ENCODE assay signal across 12 cellular contexts in genomic region chr16:2511996-2512919, GRCh38. TPM values are rescaled to one million over a fixed set of nuclear protein-coding genes. Genes with fewer than 3 reads are reported as not detected.
DNase-seq lines count a peak whose midpoint lies in the region; ATAC-seq, FAIRE-seq and TF ChIP-seq lines count a peak whose summit lies in the region.
"Had no signal": no experiment of that assay in that cellular context is flagged by ENCODE, and none has a peak within 500 bp of the region (broad histone marks: within the 10 kb centered on the region; RNA-seq: fewer than 3 reads in every experiment).

No MANE protein-coding gene starts in this region.

- no peak for TF ChIP-seq RAD21 in HepG2 (CRISPR knock-in tag; IDR thresholded peaks at IDR 0.05)

- in situ Hi-C loops in HepG2 (cut with HindIII; ENCODE audit: extremely low pct_ligation_motif_present, low pct_unique_long_range_greater_than_20kb), result no loop called here

- peaks cover 48 to 49% of the 10 kb centered on the region in 2 donors for H3K4me1 Mint-ChIP-seq in natural killer cell treated with Interleukin-12 subunit alpha and Interleukin-12 subunit beta and Interleukin-15 and Interleukin-18, amount 100 ng/mL, for 72 hours (ENCODE audit: low read depth in 2 of 2)

- TF ChIP-seq CTCF in HepG2 (CRISPR knock-in tag; IDR thresholded peaks at IDR 0.05) (no peak), right lobe of liver (IDR thresholded peaks at IDR 0.05) (no peak), breast epithelium (IDR thresholded peaks at IDR 0.05) (no peak)

- H2AFZ ChIP-seq in HepG2 (ENCODE audit: low read length), result no peak overlapping the region

- peaks cover 42% of the 10 kb centered on the region for H3K4me1 ChIP-seq in HepG2 (ENCODE audit: insufficient read depth, low read length)
- H3K4me1 ChIP-seq in right lobe of liver, result peaks cover 0 to 25% (median 14%) of the 10 kb centered on the region in 4 donors
- H3K4me1 ChIP-seq in breast epithelium, result peaks cover 6 to 25% of the 10 kb centered on the region in 2 donors

- H3K9me3 Mint-ChIP-seq in natural killer cell treated with Interleukin-12 subunit alpha and Interleukin-12 subunit beta and Interleukin-15 and Interleukin-18, amount 100 ng/mL, for 72 hours, result no peaks in the 10 kb centered on the region

- H3K27ac ChIP-seq in HepG2 (ENCODE audit: extremely low read length, insufficient read depth, low read length) (no peak overlapping the region), right lobe of liver (no peak overlapping the region), breast epithelium (peak overlapping the region; percentile 98 to 99)

- H3K79me2 ChIP-seq in HepG2 (ENCODE audit: insufficient read depth, low read length), result peaks cover 28% of the 10 kb centered on the region

- H3K27me3 Mint-ChIP-seq in natural killer cell treated with Interleukin-12 subunit alpha and Interleukin-12 subunit beta and Interleukin-15 and Interleukin-18, amount 100 ng/mL, for 72 hours, result no peaks in the 10 kb centered on the region

- H3K4me2 ChIP-seq in HepG2 (ENCODE audit: low read depth, low read length), result peak overlapping the region; percentile 84

- TF ChIP-seq POLR2A in HepG2 (IDR thresholded peaks at IDR 0.05; ENCODE audit: insufficient read depth in 1 of 2, low read depth in 2 of 2, low read length in 2 of 2), result no peak
- TF ChIP-seq POLR2A in right lobe of liver (IDR thresholded peaks at IDR 0.05), result no peak
- no peak for TF ChIP-seq POLR2A in breast epithelium (IDR thresholded peaks at IDR 0.05)

- POLR2A ChIA-PET in HepG2 (lab: Yijun Ruan, JAX), result interaction anchor here (1.2 to 4.2 kb wide), 3 partner anchors 11 to 19 kb away, joined by 3 to 42 read pairs (median 5); partner anchors contain the start of gene CEMP1

- FAIRE-seq in HepG2 (lab: Jason Lieb, UNC) (no peak), urothelium cell line (lab: Jason Lieb, UNC) (no peak)

- CTCF ChIA-PET in HepG2 (lab: Yijun Ruan, JAX; ENCODE audit: low intra/inter-chr PET ratio, low total read pairs), result interaction anchor here (0.8 kb wide), 1 partner anchor 12 kb away, joined by 3 read pairs; no protein-coding TSS in a partner anchor

- peak overlapping the region in 2 of 3 experiments; percentile 89 to 94; a peak in 3 of 6 replicates for H3K4me3 ChIP-seq in HepG2 (replicated peaks in 1 of 3; ENCODE audit: insufficient read depth in 1 of 3, low read depth in 2 of 3, low read length in 3 of 3)
- H3K4me3 ChIP-seq in right lobe of liver, result no peak overlapping the region
- H3K4me3 ChIP-seq in breast epithelium, result no peak overlapping the region

- BruUV-seq in HepG2 (replicated peaks; lab: Mats Ljungman, UMichigan), result no TSS peak

- peak overlapping the region; percentile 69 to 76 for H3K27ac Mint-ChIP-seq in natural killer cell treated with Interleukin-12 subunit alpha and Interleukin-12 subunit beta and Interleukin-15 and Interleukin-18, amount 100 ng/mL, for 72 hours

- DNase-seq in HepG2 (ENCODE audit: low spot score) (no peak), right lobe of liver (no peak), breast epithelium (ENCODE audit: low spot score in 2 of 2) (no peak), urothelium cell line (ENCODE audit: low spot score) (no peak), inferior parietal cortex (ENCODE audit: extremely low spot score) (no peak), mucosa of gallbladder (ENCODE audit: low spot score) (no peak)
- no peak for DNase-seq in natural killer cell treated with Interleukin-12 subunit alpha and Interleukin-12 subunit beta and Interleukin-15 and Interleukin-18, amount 100 ng/mL, for 72 hours (ENCODE audit: low spot score)

- intact Hi-C loops in HepG2 (cut with micrococcal nuclease; ENCODE audit: unreplicated experiment), result no loop called here
- intact Hi-C loops in right lobe of liver (cut with DNase I), result no loop called here
- intact Hi-C loops in breast epithelium (cut with DNase I; ENCODE audit: low total_unique reads), result no loop called here

- H3K9ac ChIP-seq in HepG2 (ENCODE audit: insufficient read depth, low read depth, low read length), result peak overlapping the region; percentile 93

- H3K9me3 ChIP-seq in HepG2 (ENCODE audit: low read length), result no peaks in the 10 kb centered on the region
- H3K9me3 ChIP-seq in right lobe of liver, result no peaks in the 10 kb centered on the region
- no peaks in the 10 kb centered on the region for H3K9me3 ChIP-seq in breast epithelium
- H3K9me3 ChIP-seq: HAP-1 had no signal

- WGBS in HepG2 (ENCODE audit: low lambda C conversion rate), result 77% methylated on average over 17 of the region's 17 CpGs
- WGBS in right lobe of liver (ENCODE audit: insufficient coverage, low coverage, low lambda C conversion rate, missing lambda C conversion rate), result 92% methylated on average over 7 of the region's 17 CpGs

- H3K36me3 ChIP-seq in HepG2 (replicated peaks in 1 of 2; ENCODE audit: control insufficient read depth in 1 of 2, insufficient read depth in 2 of 2, low read length in 2 of 2) (peaks cover 0 to 4% of the 10 kb centered on the region in 2 experiments; a peak in 1 of 5 replicates), right lobe of liver (no peaks in the 10 kb centered on the region), breast epithelium (no peaks in the 10 kb centered on the region)
- H3K36me3 ChIP-seq: HAP-1 had no signal

- H4K20me1 ChIP-seq in HepG2 (ENCODE audit: insufficient read depth, low read length), result peaks cover 28% of the 10 kb centered on the region

- TF ChIP-seq EP300 in HepG2 (IDR thresholded peaks at IDR 0.05; ENCODE audit: low read depth in 2 of 2, low read length in 2 of 2) (no peak), HepG2 (CRISPR knock-in tag; IDR thresholded peaks at IDR 0.05; ENCODE audit: borderline replicate concordance) (no peak)

- ATAC-seq in HepG2 (peak; percentile 34), right lobe of liver (no peak), GM19463 (IDR thresholded peaks at IDR 0.05; ENCODE audit: unreplicated experiment) (no peak)
- ATAC-seq in natural killer cell treated with Interleukin-12 subunit alpha and Interleukin-12 subunit beta and Interleukin-15 and Interleukin-18, amount 100 ng/mL, for 72 hours, result no peak

- H3K4me3 Mint-ChIP-seq in natural killer cell treated with Interleukin-12 subunit alpha and Interleukin-12 subunit beta and Interleukin-15 and Interleukin-18, amount 100 ng/mL, for 72 hours, result peak overlapping the region; percentile 85

- no peaks in the 10 kb centered on the region; a peak in 1 of 5 replicates for H3K27me3 ChIP-seq in HepG2 (ENCODE audit: control insufficient read depth in 1 of 2, insufficient read depth in 2 of 2, low read length in 2 of 2)
- H3K27me3 ChIP-seq in right lobe of liver, result no peaks in the 10 kb centered on the region
- no peaks in the 10 kb centered on the region for H3K27me3 ChIP-seq in breast epithelium

- no peaks in the 10 kb centered on the region for H3K36me3 Mint-ChIP-seq in natural killer cell treated with Interleukin-12 subunit alpha and Interleukin-12 subunit beta and Interleukin-15 and Interleukin-18, amount 100 ng/mL, for 72 hours

RNA-seq across cellular contexts. Expression of gene ATP6V0C, which starts 1.5 kb away (rescaled TPM):
- 7.2 and 10.4 TPM in 2 replicates for total RNA-seq in HepG2 (2016; rRNA removed; fragmentation: Illumina TruSeq; extraction: Trizol)
- total RNA-seq in HepG2 (2016; cell fraction: cytosol; rRNA removed; fragmentation: Illumina TruSeq; extraction: Trizol; ENCODE audit: low read depth), result 7.6 and 9.4 TPM in 2 replicates
- 5.7 and 10.1 TPM in 2 replicates for total RNA-seq in HepG2 (2016; cell fraction: insoluble cytoplasmic fraction; rRNA removed; fragmentation: Illumina TruSeq; extraction: Trizol)
- total RNA-seq in HepG2 (2016; cell fraction: membrane; rRNA removed; fragmentation: Illumina TruSeq; extraction: Trizol), result 11.1 and 14.0 TPM in 2 replicates
- total RNA-seq in HepG2 (2016; cell fraction: nucleus; rRNA removed; fragmentation: Illumina TruSeq; extraction: Trizol), result 13.6 and 17.3 TPM in 2 replicates
- polyA plus RNA-seq in HepG2 (2011; rRNA removed), result 20.1 and 21.1 TPM in 2 replicates
- polyA plus RNA-seq in HepG2 (2011; cell fraction: cytosol; rRNA removed), result 29.7 and 32.0 TPM in 2 replicates
- polyA plus RNA-seq in HepG2 (2011; cell fraction: nucleus; rRNA removed), result 42.5 and 51.4 TPM in 2 replicates
- polyA plus RNA-seq in HepG2 (2012), result 133 and 154 TPM in 2 replicates
- polyA plus RNA-seq in HepG2 (2016; cell fraction: cytosol; fragmentation: Illumina TruSeq; extraction: Trizol; ENCODE audit: low read depth), result 106 and 119 TPM in 2 replicates
- 50.3 and 60.7 TPM in 2 replicates for polyA plus RNA-seq in HepG2 (2016; cell fraction: insoluble cytoplasmic fraction; fragmentation: Illumina TruSeq; extraction: Trizol; ENCODE audit: low read depth)
- 97.9 and 104 TPM in 2 replicates for polyA plus RNA-seq in HepG2 (2016; cell fraction: membrane; fragmentation: Illumina TruSeq; extraction: Trizol; ENCODE audit: low read depth)
- polyA plus RNA-seq in HepG2 (2016; cell fraction: nucleus; fragmentation: Illumina TruSeq; extraction: Trizol; ENCODE audit: insufficient read depth, low read depth), result 168 and 190 TPM in 2 replicates
- 20.0 and 29.5 TPM in 2 replicates for polyA minus RNA-seq in HepG2 (2011; rRNA and poly(A)+ RNA removed; ENCODE audit: low replicate concordance)
- 52.8 and 62.5 TPM in 2 replicates for polyA minus RNA-seq in HepG2 (2011; cell fraction: cytosol; rRNA and poly(A)+ RNA removed)
- 10.4 and 11.5 TPM in 2 replicates for polyA minus RNA-seq in HepG2 (2011; cell fraction: nucleus; rRNA and poly(A)+ RNA removed)
- 100 to 1,000 TPM in 1 of 6 experiments, 10 to 100 TPM in 5; 71.5 to 100 (median 79.4) TPM for total RNA-seq in right lobe of liver
- total RNA-seq in breast epithelium, result 10 to 100 TPM; 27.5 to 70.2 (median 45.4) TPM
- 100 to 1,000 TPM; 103 to 146 TPM for total RNA-seq in natural killer cell treated with Interleukin-12 subunit alpha and Interleukin-12 subunit beta and Interleukin-15 and Interleukin-18, amount 100 ng/mL, for 72 hours
- total RNA-seq in mucosa of gallbladder, result 246 TPM

RNA-seq across cellular contexts. Expression of gene AMDHD2, which starts 7.9 kb away (rescaled TPM):
- total RNA-seq in HepG2 (2016; rRNA removed; fragmentation: Illumina TruSeq; extraction: Trizol) (13.8 and 39.1 TPM in 2 replicates), right lobe of liver (10 to 100 TPM; 12.3 to 24.9 (median 21.4) TPM), breast epithelium (10 to 100 TPM; 27.9 to 57.0 (median 28.2) TPM), mucosa of gallbladder (60.9 TPM)
- 14.4 and 16.3 TPM in 2 replicates for total RNA-seq in HepG2 (2016; cell fraction: cytosol; rRNA removed; fragmentation: Illumina TruSeq; extraction: Trizol; ENCODE audit: low read depth)
- total RNA-seq in HepG2 (2016; cell fraction: insoluble cytoplasmic fraction; rRNA removed; fragmentation: Illumina TruSeq; extraction: Trizol), result 15.5 and 37.7 TPM in 2 replicates
- 11.4 and 12.8 TPM in 2 replicates for total RNA-seq in HepG2 (2016; cell fraction: membrane; rRNA removed; fragmentation: Illumina TruSeq; extraction: Trizol)
- 56.5 and 57.9 TPM in 2 replicates for total RNA-seq in HepG2 (2016; cell fraction: nucleus; rRNA removed; fragmentation: Illumina TruSeq; extraction: Trizol)
- polyA plus RNA-seq in HepG2 (2011; rRNA removed), result 33.5 and 51.3 TPM in 2 replicates
- 12.9 and 24.3 TPM in 2 replicates for polyA plus RNA-seq in HepG2 (2011; cell fraction: cytosol; rRNA removed)
- 624 and 803 TPM in 2 replicates for polyA plus RNA-seq in HepG2 (2011; cell fraction: nucleus; rRNA removed)
- 30.1 and 34.2 TPM in 2 replicates for polyA plus RNA-seq in HepG2 (2012)
- 5.3 and 8.4 TPM in 2 replicates for polyA plus RNA-seq in HepG2 (2016; cell fraction: cytosol; fragmentation: Illumina TruSeq; extraction: Trizol; ENCODE audit: low read depth)
- 11.9 and 12.8 TPM in 2 replicates for polyA plus RNA-seq in HepG2 (2016; cell fraction: insoluble cytoplasmic fraction; fragmentation: Illumina TruSeq; extraction: Trizol; ENCODE audit: low read depth)
- 7.2 and 9.8 TPM in 2 replicates for polyA plus RNA-seq in HepG2 (2016; cell fraction: membrane; fragmentation: Illumina TruSeq; extraction: Trizol; ENCODE audit: low read depth)
- polyA plus RNA-seq in HepG2 (2016; cell fraction: nucleus; fragmentation: Illumina TruSeq; extraction: Trizol; ENCODE audit: insufficient read depth, low read depth), result 125 and 129 TPM in 2 replicates
- polyA minus RNA-seq in HepG2 (2011; rRNA and poly(A)+ RNA removed; ENCODE audit: low replicate concordance), result 20.8 and 63.2 TPM in 2 replicates
- polyA minus RNA-seq in HepG2 (2011; cell fraction: cytosol; rRNA and poly(A)+ RNA removed), result 11.8 and 13.7 TPM in 2 replicates
- 81.2 and 102 TPM in 2 replicates for polyA minus RNA-seq in HepG2 (2011; cell fraction: nucleus; rRNA and poly(A)+ RNA removed)
- total RNA-seq in natural killer cell treated with Interleukin-12 subunit alpha and Interleukin-12 subunit beta and Interleukin-15 and Interleukin-18, amount 100 ng/mL, for 72 hours, result 10 to 100 TPM; 34.1 to 63.9 TPM

RNA-seq across cellular contexts. Expression of gene CEMP1, which starts 18.9 kb away (rescaled TPM):
- total RNA-seq in HepG2 (2016; rRNA removed; fragmentation: Illumina TruSeq; extraction: Trizol) (not detected in 2 replicates), right lobe of liver (under 1 TPM in 2 of 6 experiments, not detected in 4; 0.22 to 0.29 TPM), breast epithelium (1 to 10 TPM in 2 of 3 donors, not detected in 1; 2.3 to 2.6 TPM), mucosa of gallbladder (1.8 TPM)
- not detected in 2 replicates for total RNA-seq in HepG2 (2016; cell fraction: cytosol; rRNA removed; fragmentation: Illumina TruSeq; extraction: Trizol; ENCODE audit: low read depth)
- total RNA-seq in HepG2 (2016; cell fraction: insoluble cytoplasmic fraction; rRNA removed; fragmentation: Illumina TruSeq; extraction: Trizol), result not detected in 2 replicates
- total RNA-seq in HepG2 (2016; cell fraction: membrane; rRNA removed; fragmentation: Illumina TruSeq; extraction: Trizol), result not detected in 2 replicates
- total RNA-seq in HepG2 (2016; cell fraction: nucleus; rRNA removed; fragmentation: Illumina TruSeq; extraction: Trizol), result not detected in 2 replicates
- polyA plus RNA-seq in HepG2 (2011; rRNA removed), result 0.04 TPM in 1 of 2 replicates, not detected in the other
- polyA plus RNA-seq in HepG2 (2011; cell fraction: cytosol; rRNA removed), result not detected in 2 replicates
- 0.16 TPM in 1 of 2 replicates, not detected in the other for polyA plus RNA-seq in HepG2 (2011; cell fraction: nucleus; rRNA removed)
- polyA plus RNA-seq in HepG2 (2012), result not detected in 2 replicates
- not detected in 2 replicates for polyA plus RNA-seq in HepG2 (2016; cell fraction: cytosol; fragmentation: Illumina TruSeq; extraction: Trizol; ENCODE audit: low read depth)
- polyA plus RNA-seq in HepG2 (2016; cell fraction: insoluble cytoplasmic fraction; fragmentation: Illumina TruSeq; extraction: Trizol; ENCODE audit: low read depth), result not detected in 2 replicates
- not detected in 2 replicates for polyA plus RNA-seq in HepG2 (2016; cell fraction: membrane; fragmentation: Illumina TruSeq; extraction: Trizol; ENCODE audit: low read depth)
- polyA plus RNA-seq in HepG2 (2016; cell fraction: nucleus; fragmentation: Illumina TruSeq; extraction: Trizol; ENCODE audit: insufficient read depth, low read depth), result not detected in 2 replicates
- 0.10 and 0.16 TPM in 2 replicates for polyA minus RNA-seq in HepG2 (2011; rRNA and poly(A)+ RNA removed; ENCODE audit: low replicate concordance)
- polyA minus RNA-seq in HepG2 (2011; cell fraction: cytosol; rRNA and poly(A)+ RNA removed), result not detected in 2 replicates
- polyA minus RNA-seq in HepG2 (2011; cell fraction: nucleus; rRNA and poly(A)+ RNA removed), result 0.37 and 0.52 TPM in 2 replicates
- not detected for total RNA-seq in natural killer cell treated with Interleukin-12 subunit alpha and Interleukin-12 subunit beta and Interleukin-15 and Interleukin-18, amount 100 ng/mL, for 72 hours
- total RNA-seq: aorta, fibroblast of villous mesenchyme had no signal
- polyA plus RNA-seq: BJ had no signal

RNA-seq across cellular contexts. Expression of gene PDPK1, which starts 25.6 kb away (rescaled TPM):
- total RNA-seq in HepG2 (2016; rRNA removed; fragmentation: Illumina TruSeq; extraction: Trizol) (59.6 and 72.9 TPM in 2 replicates), right lobe of liver (10 to 100 TPM; 20.7 to 28.3 (median 24.5) TPM), breast epithelium (10 to 100 TPM; 28.8 to 32.8 (median 29.4) TPM), mucosa of gallbladder (72.0 TPM)
- total RNA-seq in HepG2 (2016; cell fraction: cytosol; rRNA removed; fragmentation: Illumina TruSeq; extraction: Trizol; ENCODE audit: low read depth), result 53.8 and 58.1 TPM in 2 replicates
- total RNA-seq in HepG2 (2016; cell fraction: insoluble cytoplasmic fraction; rRNA removed; fragmentation: Illumina TruSeq; extraction: Trizol), result 57.5 and 62.0 TPM in 2 replicates
- 43.6 and 57.5 TPM in 2 replicates for total RNA-seq in HepG2 (2016; cell fraction: membrane; rRNA removed; fragmentation: Illumina TruSeq; extraction: Trizol)
- total RNA-seq in HepG2 (2016; cell fraction: nucleus; rRNA removed; fragmentation: Illumina TruSeq; extraction: Trizol), result 40.5 and 51.1 TPM in 2 replicates
- polyA plus RNA-seq in HepG2 (2011; rRNA removed), result 129 TPM in 2 replicates
- 93.3 and 120 TPM in 2 replicates for polyA plus RNA-seq in HepG2 (2011; cell fraction: cytosol; rRNA removed)
- polyA plus RNA-seq in HepG2 (2011; cell fraction: nucleus; rRNA removed), result 125 and 138 TPM in 2 replicates
- polyA plus RNA-seq in HepG2 (2012), result 68.8 and 96.6 TPM in 2 replicates
- 21.1 and 27.5 TPM in 2 replicates for polyA plus RNA-seq in HepG2 (2016; cell fraction: cytosol; fragmentation: Illumina TruSeq; extraction: Trizol; ENCODE audit: low read depth)
- 55.5 and 59.6 TPM in 2 replicates for polyA plus RNA-seq in HepG2 (2016; cell fraction: insoluble cytoplasmic fraction; fragmentation: Illumina TruSeq; extraction: Trizol; ENCODE audit: low read depth)
- 31.1 and 35.0 TPM in 2 replicates for polyA plus RNA-seq in HepG2 (2016; cell fraction: membrane; fragmentation: Illumina TruSeq; extraction: Trizol; ENCODE audit: low read depth)
- polyA plus RNA-seq in HepG2 (2016; cell fraction: nucleus; fragmentation: Illumina TruSeq; extraction: Trizol; ENCODE audit: insufficient read depth, low read depth), result 66.4 and 80.4 TPM in 2 replicates
- 39.6 and 230 TPM in 2 replicates for polyA minus RNA-seq in HepG2 (2011; rRNA and poly(A)+ RNA removed; ENCODE audit: low replicate concordance)
- 117 and 142 TPM in 2 replicates for polyA minus RNA-seq in HepG2 (2011; cell fraction: cytosol; rRNA and poly(A)+ RNA removed)
- polyA minus RNA-seq in HepG2 (2011; cell fraction: nucleus; rRNA and poly(A)+ RNA removed), result 118 and 140 TPM in 2 replicates
- 10 to 100 TPM; 71.3 to 76.8 TPM for total RNA-seq in natural killer cell treated with Interleukin-12 subunit alpha and Interleukin-12 subunit beta and Interleukin-15 and Interleukin-18, amount 100 ng/mL, for 72 hours

RNA-seq across cellular contexts. Expression of gene TBC1D24, which starts 37.3 kb away (rescaled TPM):
- total RNA-seq in HepG2 (2016; rRNA removed; fragmentation: Illumina TruSeq; extraction: Trizol) (13.7 and 17.6 TPM in 2 replicates), right lobe of liver (10 to 100 TPM; 14.9 to 22.7 (median 17.5) TPM), breast epithelium (10 to 100 TPM in 2 of 3 donors, 1 to 10 TPM in 1; 8.8 to 22.0 (median 16.7) TPM), mucosa of gallbladder (20.6 TPM)
- total RNA-seq in HepG2 (2016; cell fraction: cytosol; rRNA removed; fragmentation: Illumina TruSeq; extraction: Trizol; ENCODE audit: low read depth), result 1.3 and 1.4 TPM in 2 replicates
- total RNA-seq in HepG2 (2016; cell fraction: insoluble cytoplasmic fraction; rRNA removed; fragmentation: Illumina TruSeq; extraction: Trizol), result 12.6 and 15.8 TPM in 2 replicates
- 4.8 and 5.7 TPM in 2 replicates for total RNA-seq in HepG2 (2016; cell fraction: membrane; rRNA removed; fragmentation: Illumina TruSeq; extraction: Trizol)
- 12.6 and 14.4 TPM in 2 replicates for total RNA-seq in HepG2 (2016; cell fraction: nucleus; rRNA removed; fragmentation: Illumina TruSeq; extraction: Trizol)
- 7.7 and 8.4 TPM in 2 replicates for polyA plus RNA-seq in HepG2 (2011; rRNA removed)
- polyA plus RNA-seq in HepG2 (2011; cell fraction: cytosol; rRNA removed), result 3.7 and 4.9 TPM in 2 replicates
- polyA plus RNA-seq in HepG2 (2011; cell fraction: nucleus; rRNA removed), result 29.9 and 35.0 TPM in 2 replicates
- 5.7 TPM in 2 replicates for polyA plus RNA-seq in HepG2 (2012)
- polyA plus RNA-seq in HepG2 (2016; cell fraction: cytosol; fragmentation: Illumina TruSeq; extraction: Trizol; ENCODE audit: low read depth), result 1.0 and 1.2 TPM in 2 replicates
- 8.4 and 11.8 TPM in 2 replicates for polyA plus RNA-seq in HepG2 (2016; cell fraction: insoluble cytoplasmic fraction; fragmentation: Illumina TruSeq; extraction: Trizol; ENCODE audit: low read depth)
- polyA plus RNA-seq in HepG2 (2016; cell fraction: membrane; fragmentation: Illumina TruSeq; extraction: Trizol; ENCODE audit: low read depth), result 2.4 and 3.2 TPM in 2 replicates
- polyA plus RNA-seq in HepG2 (2016; cell fraction: nucleus; fragmentation: Illumina TruSeq; extraction: Trizol; ENCODE audit: insufficient read depth, low read depth), result 22.4 and 24.8 TPM in 2 replicates
- 11.0 and 28.2 TPM in 2 replicates for polyA minus RNA-seq in HepG2 (2011; rRNA and poly(A)+ RNA removed; ENCODE audit: low replicate concordance)
- polyA minus RNA-seq in HepG2 (2011; cell fraction: cytosol; rRNA and poly(A)+ RNA removed), result 9.1 and 10.4 TPM in 2 replicates
- polyA minus RNA-seq in HepG2 (2011; cell fraction: nucleus; rRNA and poly(A)+ RNA removed), result 10.0 and 13.8 TPM in 2 replicates
- 10 to 100 TPM; 22.0 to 39.9 TPM for total RNA-seq in natural killer cell treated with Interleukin-12 subunit alpha and Interleukin-12 subunit beta and Interleukin-15 and Interleukin-18, amount 100 ng/mL, for 72 hours

Comparison
In these comparisons a context has a peak if more than half of its experiments do, and no peak if none do; other contexts are left out.
1. H3K4me3 ChIP-seq: peak in HepG2 (2 of 3); none in right lobe of liver (0 of 3) and breast epithelium (0 of 3).
2. H3K27ac ChIP-seq: peak in breast epithelium (2 of 2); none in HepG2 (single experiment) and right lobe of liver (0 of 3).